In the genomic region with DNA sequence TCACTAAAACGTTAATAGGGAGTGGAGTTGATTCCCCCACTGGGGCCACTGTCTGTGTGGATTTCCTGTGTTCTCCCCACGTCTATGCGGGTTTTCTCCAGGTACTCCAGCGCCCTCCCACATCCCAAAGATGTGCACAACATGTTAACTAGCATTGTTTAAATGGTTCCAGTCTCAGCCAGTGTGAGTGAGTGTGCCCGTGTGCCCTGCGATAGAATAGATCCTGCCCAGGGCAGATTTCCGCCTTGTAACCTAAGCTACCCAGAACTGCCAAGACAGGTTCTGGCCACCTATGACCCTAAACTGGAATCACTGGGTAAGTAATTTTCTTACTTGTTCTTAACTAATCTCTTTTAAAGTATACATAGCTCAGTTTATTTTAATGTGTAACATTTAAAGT, we compare ENCODE assay signal across 20 cellular contexts.
"Had no signal": no experiment of that assay in that cellular context is flagged by ENCODE, and none has a peak within 500 bp of the region (broad histone marks: within the 10 kb centered on the region; RNA-seq: fewer than 3 reads in every experiment).

No MANE protein-coding gene starts in this region.

- H3K9me3 ChIP-seq: body of pancreas, esophagus squamous epithelium, gastroesophageal sphincter, heart left ventricle, thyroid gland had no signal

- H3K4me3 Mint-ChIP-seq: activated CD4-positive, alpha-beta memory T cell treated with anti-CD3 and anti-CD28 coated beads, Interleukin-2, amount 10 ng/mL, durations not matched to agents 7 days and 5 days; activated CD4-positive, alpha-beta T cell treated with anti-CD3 and anti-CD28 coated beads, Interleukin-2, amount 10 ng/mL, durations not matched to agents 24 days and 14 days; activated naive CD4-positive, alpha-beta T cell treated with anti-CD3 and anti-CD28 coated beads, Interleukin-2, amount 50 U/mL, for 24 hours; activated T-helper 1 cell treated with anti-CD3 and anti-CD28 coated beads, Interleukin-12 subunit alpha, Interleukin-12 subunit beta, Interleukin-2, Interleukin-4 antibody, amounts not matched to agents 30 ng/mL and 10 ng/mL and 1 ng/mL, durations not matched to agents 14 hours and 24 hours and 36 hours; nephron had no signal

- H3K4me3 ChIP-seq: body of pancreas, cardiac muscle cell, esophagus squamous epithelium, gastroesophageal sphincter, heart left ventricle, thyroid gland had no signal

- H3K9me3 Mint-ChIP-seq: activated CD4-positive, alpha-beta memory T cell treated with anti-CD3 and anti-CD28 coated beads, Interleukin-2, amount 10 ng/mL, durations not matched to agents 7 days and 5 days; activated CD4-positive, alpha-beta T cell treated with anti-CD3 and anti-CD28 coated beads, Interleukin-2, amount 10 ng/mL, durations not matched to agents 24 days and 14 days; activated naive CD4-positive, alpha-beta T cell treated with anti-CD3 and anti-CD28 coated beads, Interleukin-2, amount 50 U/mL, for 24 hours; activated T-helper 1 cell treated with anti-CD3 and anti-CD28 coated beads, Interleukin-12 subunit alpha, Interleukin-12 subunit beta, Interleukin-2, Interleukin-4 antibody, amounts not matched to agents 30 ng/mL and 10 ng/mL and 1 ng/mL, durations not matched to agents 14 hours and 24 hours and 36 hours; nephron had no signal

- H3K36me3 ChIP-seq: thyroid gland had no signal

- H3K9ac ChIP-seq: parathyroid adenoma had no signal

- ATAC-seq: activated CD4-positive, CD25-positive, alpha-beta regulatory T cell treated with anti-CD3 and anti-CD28 coated beads, Interleukin-2, amount 50 U/mL, for 24 hours; body of pancreas; gastroesophageal sphincter; heart left ventricle; right cardiac atrium had no signal

- H3K27me3 Mint-ChIP-seq: activated CD4-positive, alpha-beta memory T cell treated with anti-CD3 and anti-CD28 coated beads, Interleukin-2, amount 10 ng/mL, durations not matched to agents 7 days and 5 days; activated CD4-positive, alpha-beta T cell treated with anti-CD3 and anti-CD28 coated beads, Interleukin-2, amount 10 ng/mL, durations not matched to agents 24 days and 14 days; activated naive CD4-positive, alpha-beta T cell treated with anti-CD3 and anti-CD28 coated beads, Interleukin-2, amount 50 U/mL, for 24 hours had no signal

- H3K27ac Mint-ChIP-seq: activated CD4-positive, alpha-beta memory T cell treated with anti-CD3 and anti-CD28 coated beads, Interleukin-2, amount 10 ng/mL, durations not matched to agents 7 days and 5 days; activated naive CD4-positive, alpha-beta T cell treated with anti-CD3 and anti-CD28 coated beads, Interleukin-2, amount 50 U/mL, for 24 hours; activated T-helper 1 cell treated with anti-CD3 and anti-CD28 coated beads, Interleukin-12 subunit alpha, Interleukin-12 subunit beta, Interleukin-2, Interleukin-4 antibody, amounts not matched to agents 30 ng/mL and 10 ng/mL and 1 ng/mL, durations not matched to agents 14 hours and 24 hours and 36 hours; nephron had no signal

- H3K27me3 ChIP-seq: body of pancreas, cardiac muscle cell, esophagus squamous epithelium, gastroesophageal sphincter, heart left ventricle, thyroid gland had no signal

- DNase-seq: activated CD4-positive, alpha-beta memory T cell treated with anti-CD3 and anti-CD28 coated beads, Interleukin-2, amount 10 ng/mL, durations not matched to agents 7 days and 5 days; activated CD4-positive, alpha-beta T cell treated with anti-CD3 and anti-CD28 coated beads, Interleukin-2, amount 10 ng/mL, durations not matched to agents 24 days and 14 days; activated gamma-delta T cell; anterior cingulate cortex; body of pancreas; effector CD4-positive, alpha-beta T cell; esophagus squamous epithelium; heart left ventricle; nucleus accumbens; right cardiac atrium; stimulated activated CD4-positive, alpha-beta T cell treated with anti-CD3 and anti-CD28 coated beads, Interleukin-4, amount 100 ng/mL, for 24 hours; stimulated activated naive CD4-positive, alpha-beta T cell treated with Interleukin-2 at 50 U/mL for 16 hours; thyroid gland had no signal

- H3K27ac ChIP-seq: body of pancreas, cardiac muscle cell, gastroesophageal sphincter, heart left ventricle, parathyroid adenoma, thyroid gland had no signal
